ENCODE assay signal across 8 cellular contexts in genomic region chr16:68310441-68311315, GRCh38. TPM values are rescaled to one million over a fixed set of nuclear protein-coding genes. Genes with fewer than 3 reads are reported as not detected.
DNase-seq lines count a peak whose midpoint lies in the region; ATAC-seq lines count a peak whose summit lies in the region.

Gene PRMT7, plus strand, starts transcription at chr16:68311019. Its CDS starts 4,961 bp downstream, at chr16:68315980.
Gene SLC7A6OS, minus strand, starts transcription at chr16:68310946. Its CDS starts 20 bp downstream, at chr16:68310926.

- ATAC-seq in GM21367 (IDR thresholded peaks at IDR 0.05; ENCODE audit: unreplicated experiment): peak; percentile 90

- DNase-seq in COR-L47 (lab: John Stamatoyannopoulos, UW) (peak; percentile 91), HT1080 (ENCODE audit: low read depth) (peak; percentile 91), NOMO-1 (lab: John Stamatoyannopoulos, UW; ENCODE audit: unreplicated experiment in 2 of 2) (peak; percentile 94 to 97), medulla oblongata (ENCODE audit: extremely low spot score) (peak; percentile 93)
- peak; percentile 88 for DNase-seq in effector CD8-positive, alpha-beta T cell (lab: John Stamatoyannopoulos, UW)
- DNase-seq in stimulated activated CD8-positive, alpha-beta memory T cell treated with anti-CD3 and anti-CD28 coated beads, Interleukin-12 subunit alpha, Interleukin-12 subunit beta, amount 100 ng/mL, for 1 hour (ENCODE audit: low read depth): peak; percentile 82

- POLR2A ChIA-PET in activated CD8-positive, alpha-beta memory T cell treated with anti-CD3 and anti-CD28 coated beads for 36 hours (lab: Charles Lee): interaction anchor here (0.5 to 1.8 kb wide), 14 partner anchors 9 to 544 kb away, joined by 3 to 21 read pairs (median 3); partner anchors contain the start of gene SLC7A6

- CTCF ChIA-PET in activated CD8-positive, alpha-beta memory T cell treated with anti-CD3 and anti-CD28 coated beads for 36 hours (lab: Charles Lee): interaction anchor here (0.7 to 2.4 kb wide), 13 partner anchors 9 to 65 kb away, joined by 3 to 23 read pairs (median 3); partner anchors contain the start of genes PLA2G15 and SLC7A6

RNA-seq across cellular contexts. Expression of gene PRMT7, which starts in this region (rescaled TPM):
- total RNA-seq in HT1080 (2014; rRNA removed; shearing (Covaris generic)): 40.4 and 41.5 TPM in 2 replicates
- 26.8 and 29.7 TPM in 2 replicates for polyA plus RNA-seq in HT1080 (2015; cell fraction: cytosol; rRNA removed)
- 135 and 150 TPM in 2 replicates for polyA plus RNA-seq in HT1080 (2015; cell fraction: nucleus; rRNA removed)
- total RNA-seq in activated CD8-positive, alpha-beta memory T cell treated with anti-CD3 and anti-CD28 coated beads for 36 hours: 10 to 100 TPM; 60.2 to 62.9 TPM

RNA-seq across cellular contexts. Expression of gene SLC7A6OS, which starts in this region (rescaled TPM):
- 12.5 and 15.3 TPM in 2 replicates for total RNA-seq in HT1080 (2014; rRNA removed; shearing (Covaris generic))
- 7.0 and 8.8 TPM in 2 replicates for polyA plus RNA-seq in HT1080 (2015; cell fraction: cytosol; rRNA removed)
- 12.9 and 15.6 TPM in 2 replicates for polyA plus RNA-seq in HT1080 (2015; cell fraction: nucleus; rRNA removed)
- 10 to 100 TPM; 20.9 to 22.6 TPM for total RNA-seq in activated CD8-positive, alpha-beta memory T cell treated with anti-CD3 and anti-CD28 coated beads for 36 hours

Comparison
In these comparisons a context has a peak if more than half of its experiments do, and no peak if none do; other contexts are left out.
1. Peak in every context shown above with its lines: DNase-seq and ATAC-seq.